ENCODE assay signal across 17 cellular contexts in the genomic region with DNA sequence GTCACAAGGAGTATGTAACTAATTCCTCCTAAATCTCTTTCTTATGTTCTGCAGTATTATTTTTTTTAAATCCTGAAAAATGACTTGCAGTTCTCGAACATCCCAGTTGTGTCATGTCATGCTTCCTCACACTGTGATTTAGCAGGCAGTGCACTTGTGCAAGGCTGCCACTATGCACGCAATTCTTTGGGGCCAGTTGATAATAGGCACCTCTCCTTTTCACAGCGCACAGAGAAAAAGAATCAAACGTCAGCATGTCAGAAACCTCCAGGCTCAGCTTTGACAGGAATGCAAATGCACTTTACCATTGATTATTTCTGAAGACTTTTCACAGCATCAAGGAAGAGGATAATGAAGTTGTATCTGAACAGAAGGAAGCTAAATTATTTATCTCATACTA.
"Had no signal": no experiment of that assay in that cellular context is flagged by ENCODE, and none has a peak within 500 bp of the region (broad histone marks: within the 10 kb centered on the region; RNA-seq: fewer than 3 reads in every experiment).

No MANE protein-coding gene starts in this region.

- H3K27me3 ChIP-seq: foreskin keratinocyte, hepatocyte, right atrium auricular region had no signal

- H3K4me2 ChIP-seq: hepatocyte had no signal

- H3K4me3 Mint-ChIP-seq: dendritic cell treated with granulocyte-macrophage colony-stimulating factor and Interleukin-4, amounts not matched to agents 40 ng/mL and 50 ng/mL, for 4 days; memory B cell; mesothelial cell of epicardium; natural killer cell had no signal

- H2AFZ ChIP-seq: hepatocyte had no signal

- H3K4me3 ChIP-seq: hepatocyte, left ventricle myocardium inferior, lower lobe of right lung, right atrium auricular region had no signal

- H3K9me3 Mint-ChIP-seq: dendritic cell treated with granulocyte-macrophage colony-stimulating factor and Interleukin-4, amounts not matched to agents 40 ng/mL and 50 ng/mL, for 4 days; memory B cell; mesothelial cell of epicardium; natural killer cell had no signal

- H3K9me3 ChIP-seq: left ventricle myocardium inferior, lower lobe of right lung, right atrium auricular region had no signal

- ATAC-seq: foreskin keratinocyte, left cardiac atrium, lower lobe of right lung, natural killer cell had no signal

- DNase-seq: foreskin keratinocyte; kidney; left cardiac atrium; left ventricle myocardium inferior; lower lobe of right lung; natural killer cell; posterior cingulate gyrus; small intestine; stimulated activated CD4-positive, alpha-beta T cell treated with anti-CD3 and anti-CD28 coated beads, Interleukin-12 subunit alpha, Interleukin-12 subunit beta, amount 100 ng/mL, for 4 hours; stimulated activated naive CD4-positive, alpha-beta T cell treated with Interleukin-2 at 50 U/mL for 16 hours; trophoblast cell had no signal

- H3K36me3 Mint-ChIP-seq: memory B cell, mesothelial cell of epicardium, natural killer cell had no signal

- H3K79me2 ChIP-seq: hepatocyte had no signal

- H3K36me3 ChIP-seq: left ventricle myocardium inferior, lower lobe of right lung, right atrium auricular region had no signal

- FAIRE-seq: colon, kidney, small intestine had no signal

- H3K27ac Mint-ChIP-seq: dendritic cell treated with granulocyte-macrophage colony-stimulating factor and Interleukin-4, amounts not matched to agents 40 ng/mL and 50 ng/mL, for 4 days; memory B cell; mesothelial cell of epicardium; natural killer cell had no signal

- H3K4me1 Mint-ChIP-seq: memory B cell, mesothelial cell of epicardium, natural killer cell had no signal

- H3K4me1 ChIP-seq: foreskin keratinocyte, left ventricle myocardium inferior, lower lobe of right lung, right atrium auricular region had no signal

- H3K27ac ChIP-seq: foreskin keratinocyte, hepatocyte, left ventricle myocardium inferior, lower lobe of right lung, right atrium auricular region had no signal

- H3K27me3 Mint-ChIP-seq: dendritic cell treated with granulocyte-macrophage colony-stimulating factor and Interleukin-4, amounts not matched to agents 40 ng/mL and 50 ng/mL, for 4 days; memory B cell had no signal
